ENCODE assay signal across 1 cellular context in genomic region chr9:33651125-33651524, GRCh38.
TF ChIP-seq lines count a peak whose summit lies in the region.

No MANE protein-coding gene starts in this region.

TF ChIP-seq in H1, 55 proteins besides CTCF, POLR2A, EP300 and RAD21:
- TF ChIP-seq GTF2F1 (IDR thresholded peaks at IDR 0.05; ENCODE audit: borderline replicate concordance, low read depth, low read length), result no peak
- TF ChIP-seq CBX8 (IDR thresholded peaks at IDR 0.05; ENCODE audit: borderline replicate concordance, low read depth, low read length), result no peak
- no peak for TF ChIP-seq CHD7 (IDR thresholded peaks at IDR 0.05; ENCODE audit: insufficient replicate concordance, low read length)
- TF ChIP-seq MAX (IDR thresholded peaks at IDR 0.05), result no peak
- TF ChIP-seq USF2 (IDR thresholded peaks at IDR 0.05; ENCODE audit: low read length), result no peak
- TF ChIP-seq CHD1 (IDR thresholded peaks at IDR 0.05; ENCODE audit: low read depth, low read length), result no peak
